18 cellular contexts compared by ENCODE assay signal in genomic region chr6:99589907-99590493, GRCh38. TPM values are rescaled to one million over a fixed set of nuclear protein-coding genes. Genes with fewer than 3 reads are reported as not detected.
DNase-seq lines count a peak whose midpoint lies in the region; ATAC-seq and TF ChIP-seq lines count a peak whose summit lies in the region.
"Had no signal": no experiment of that assay in that cellular context is flagged by ENCODE, and none has a peak within 500 bp of the region (broad histone marks: within the 10 kb centered on the region; RNA-seq: fewer than 3 reads in every experiment).

No MANE protein-coding gene starts in this region.

- intact Hi-C loops in CD14-positive monocyte (cut with micrococcal nuclease): no loop called here
- intact Hi-C loops in activated CD8-positive, alpha-beta T cell treated with anti-CD3 and anti-CD28 coated beads for 36 hours (cut with micrococcal nuclease): no loop called here

- H3K36me3 ChIP-seq in CD8-positive, alpha-beta memory T cell (ENCODE audit: insufficient read depth, low read length): no peaks in the 10 kb centered on the region
- H3K36me3 ChIP-seq: esophagus squamous epithelium had no signal

- H3K27ac ChIP-seq in CD8-positive, alpha-beta memory T cell (ENCODE audit: low read depth, low read length): no peak overlapping the region
- H3K27ac ChIP-seq: esophagus squamous epithelium had no signal

- CTCF ChIA-PET in CD8-positive, alpha-beta memory T cell (lab: Charles Lee): interaction anchor here (0.9 to 2.6 kb wide), 6 partner anchors 12 to 156 kb away, joined by 3 to 16 read pairs (median 4); partner anchors contain the start of gene CCNC
- CTCF ChIA-PET in activated CD8-positive, alpha-beta T cell treated with anti-CD3 and anti-CD28 coated beads for 36 hours (lab: Charles Lee): interaction anchor here (0.6 to 7.6 kb wide), 8 partner anchors 14 to 875 kb away, joined by 3 to 93 read pairs (median 12); partner anchors contain the start of gene SIM1

- peaks cover 0 to 9% of the 10 kb centered on the region in 2 donors for H3K36me3 Mint-ChIP-seq in CD14-positive monocyte
- peaks cover 0 to 2% (median 0%) of the 10 kb centered on the region in 3 donors for H3K36me3 Mint-ChIP-seq in CD8-positive, alpha-beta memory T cell
- H3K36me3 Mint-ChIP-seq in activated CD8-positive, alpha-beta T cell treated with anti-CD3 and anti-CD28 coated beads for 36 hours (ENCODE audit: low read depth): no peaks in the 10 kb centered on the region
- H3K36me3 Mint-ChIP-seq in immature natural killer cell: no peaks in the 10 kb centered on the region

- POLR2A ChIA-PET in CD8-positive, alpha-beta memory T cell (lab: Charles Lee): no interaction called here
- POLR2A ChIA-PET in activated CD8-positive, alpha-beta T cell treated with anti-CD3 and anti-CD28 coated beads for 36 hours (lab: Charles Lee): interaction anchor here (0.9 to 3.0 kb wide), 2 partner anchors 15 to 23 kb away, joined by 3 to 9 read pairs; no protein-coding TSS in a partner anchor

- H3K4me3 Mint-ChIP-seq in CD14-positive monocyte (peak overlapping the region; percentile 47 to 94), immature natural killer cell (peak overlapping the region; percentile 59 to 83 (median 75))
- H3K4me3 Mint-ChIP-seq in CD8-positive, alpha-beta memory T cell: peak overlapping the region; percentile 24 to 89 (median 84)
- H3K4me3 Mint-ChIP-seq in activated CD8-positive, alpha-beta T cell treated with anti-CD3 and anti-CD28 coated beads for 36 hours: peak overlapping the region; percentile 75

- H3K4me1 Mint-ChIP-seq in CD14-positive monocyte (peaks cover 56% of the 10 kb centered on the region), immature natural killer cell (peaks cover 16 to 29% of the 10 kb centered on the region in 2 donors)
- peaks cover 35 to 53% (median 41%) of the 10 kb centered on the region in 3 donors for H3K4me1 Mint-ChIP-seq in CD8-positive, alpha-beta memory T cell
- peaks cover 22% of the 10 kb centered on the region for H3K4me1 Mint-ChIP-seq in activated CD8-positive, alpha-beta T cell treated with anti-CD3 and anti-CD28 coated beads for 36 hours (ENCODE audit: low read depth)

- H3K4me1 ChIP-seq in CD8-positive, alpha-beta memory T cell (ENCODE audit: insufficient read depth, low read length): peaks cover 23% of the 10 kb centered on the region

- no peak for TF ChIP-seq CTCF in CD14-positive monocyte (IDR thresholded peaks at IDR 0.05)
- no peak for TF ChIP-seq CTCF in activated CD8-positive, alpha-beta T cell treated with anti-CD3 and anti-CD28 coated beads for 36 hours (IDR thresholded peaks at IDR 0.05)

- DNase-seq in CD14-positive monocyte (ENCODE audit: low spot score): no peak
- DNase-seq in CD8-positive, alpha-beta memory T cell: no peak
- no peak for DNase-seq in activated CD8-positive, alpha-beta T cell treated with anti-CD3 and anti-CD28 coated beads for 36 hours
- DNase-seq in immature natural killer cell: no peak
- no peak for DNase-seq in NCI-H1930 (lab: John Stamatoyannopoulos, UW)
- no peak for DNase-seq in NCI-H1436 (lab: John Stamatoyannopoulos, UW)
- DNase-seq in RKO (ENCODE audit: low spot score): no peak
- DNase-seq: amniotic stem cell; cortex of kidney; esophagus squamous epithelium; head of caudate nucleus; NCI-H1105; SHP77 treated with DMSO at 0.1 percent for 48 hours; stimulated activated CD4-positive, alpha-beta T cell treated with anti-CD3 and anti-CD28 coated beads, Interleukin-12 subunit alpha, Interleukin-12 subunit beta, amount 100 ng/mL, for 4 hours had no signal

- H3K4me3 ChIP-seq in CD8-positive, alpha-beta memory T cell (ENCODE audit: low read length): no peak overlapping the region

- peaks cover 51 to 66% (median 57%) of the 10 kb centered on the region in 3 donors for H3K27me3 Mint-ChIP-seq in CD14-positive monocyte (ENCODE audit: low read depth in 3 of 3)
- H3K27me3 Mint-ChIP-seq in CD8-positive, alpha-beta memory T cell: peaks cover 55 to 80% of the 10 kb centered on the region in 2 donors
- peaks cover 60% of the 10 kb centered on the region for H3K27me3 Mint-ChIP-seq in activated CD8-positive, alpha-beta T cell treated with anti-CD3 and anti-CD28 coated beads for 36 hours
- H3K27me3 Mint-ChIP-seq in immature natural killer cell (ENCODE audit: low read depth in 3 of 3): peaks cover 17 to 37% (median 23%) of the 10 kb centered on the region in 3 donors

- no peak for ATAC-seq in activated CD8-positive, alpha-beta T cell treated with anti-CD3 and anti-CD28 coated beads for 36 hours
- ATAC-seq in HG03442 (IDR thresholded peaks at IDR 0.05; ENCODE audit: unreplicated experiment): no peak

- H3K9me3 ChIP-seq in CD8-positive, alpha-beta memory T cell (ENCODE audit: low read length): no peaks in the 10 kb centered on the region

- H3K9me3 Mint-ChIP-seq in CD14-positive monocyte (peaks cover 4 to 20% (median 14%) of the 10 kb centered on the region in 7 donors), immature natural killer cell (peaks cover 0 to 2% (median 0%) of the 10 kb centered on the region in 6 donors)
- H3K9me3 Mint-ChIP-seq in CD8-positive, alpha-beta memory T cell: peaks cover 0 to 7% (median 5%) of the 10 kb centered on the region in 5 donors
- no peaks in the 10 kb centered on the region for H3K9me3 Mint-ChIP-seq in activated CD8-positive, alpha-beta T cell treated with anti-CD3 and anti-CD28 coated beads for 36 hours

- H3K27me3 ChIP-seq in CD8-positive, alpha-beta memory T cell (ENCODE audit: insufficient read depth, low read length, poor library complexity, severe bottlenecking): peaks cover 46% of the 10 kb centered on the region

- H3K27ac Mint-ChIP-seq in CD14-positive monocyte: peak overlapping the region in 1 of 7 donors; percentile 5
- peak overlapping the region in 2 of 8 donors; percentile 19 to 32 for H3K27ac Mint-ChIP-seq in CD8-positive, alpha-beta memory T cell
- no peak overlapping the region for H3K27ac Mint-ChIP-seq in activated CD8-positive, alpha-beta T cell treated with anti-CD3 and anti-CD28 coated beads for 36 hours
- H3K27ac Mint-ChIP-seq in immature natural killer cell: no peak overlapping the region
- H3K27ac Mint-ChIP-seq: H9, progenitor cell of endocrine pancreas had no signal

RNA-seq across cellular contexts. Expression of gene PRDM13, which starts 16.6 kb away (rescaled TPM):
- polyA plus RNA-seq in CD14-positive monocyte: not detected
- total RNA-seq in CD8-positive, alpha-beta memory T cell: under 1 TPM in 1 of 2 experiments, not detected in 1; 0.07 TPM
- polyA plus RNA-seq in CD8-positive, alpha-beta memory T cell: 0.14 TPM
- total RNA-seq in activated CD8-positive, alpha-beta T cell treated with anti-CD3 and anti-CD28 coated beads for 36 hours: not detected
- not detected for polyA plus RNA-seq in immature natural killer cell
- total RNA-seq: H9, progenitor cell of endocrine pancreas had no signal
- polyA plus RNA-seq: BJ had no signal

RNA-seq across cellular contexts. Expression of gene CCNC, which starts 21.5 kb away (rescaled TPM):
- polyA plus RNA-seq in CD14-positive monocyte (10 to 100 TPM; 35.6 to 41.9 TPM), immature natural killer cell (10 to 100 TPM; 29.9 to 42.4 (median 34.0) TPM)
- total RNA-seq in CD8-positive, alpha-beta memory T cell: 10 to 100 TPM; 62.5 to 64.8 TPM
- 39.6 TPM for polyA plus RNA-seq in CD8-positive, alpha-beta memory T cell
- 10 to 100 TPM; 72.3 to 75.4 TPM for total RNA-seq in activated CD8-positive, alpha-beta T cell treated with anti-CD3 and anti-CD28 coated beads for 36 hours
